Comparison of ENCODE assay signal across 1 cellular context in the genomic region with DNA sequence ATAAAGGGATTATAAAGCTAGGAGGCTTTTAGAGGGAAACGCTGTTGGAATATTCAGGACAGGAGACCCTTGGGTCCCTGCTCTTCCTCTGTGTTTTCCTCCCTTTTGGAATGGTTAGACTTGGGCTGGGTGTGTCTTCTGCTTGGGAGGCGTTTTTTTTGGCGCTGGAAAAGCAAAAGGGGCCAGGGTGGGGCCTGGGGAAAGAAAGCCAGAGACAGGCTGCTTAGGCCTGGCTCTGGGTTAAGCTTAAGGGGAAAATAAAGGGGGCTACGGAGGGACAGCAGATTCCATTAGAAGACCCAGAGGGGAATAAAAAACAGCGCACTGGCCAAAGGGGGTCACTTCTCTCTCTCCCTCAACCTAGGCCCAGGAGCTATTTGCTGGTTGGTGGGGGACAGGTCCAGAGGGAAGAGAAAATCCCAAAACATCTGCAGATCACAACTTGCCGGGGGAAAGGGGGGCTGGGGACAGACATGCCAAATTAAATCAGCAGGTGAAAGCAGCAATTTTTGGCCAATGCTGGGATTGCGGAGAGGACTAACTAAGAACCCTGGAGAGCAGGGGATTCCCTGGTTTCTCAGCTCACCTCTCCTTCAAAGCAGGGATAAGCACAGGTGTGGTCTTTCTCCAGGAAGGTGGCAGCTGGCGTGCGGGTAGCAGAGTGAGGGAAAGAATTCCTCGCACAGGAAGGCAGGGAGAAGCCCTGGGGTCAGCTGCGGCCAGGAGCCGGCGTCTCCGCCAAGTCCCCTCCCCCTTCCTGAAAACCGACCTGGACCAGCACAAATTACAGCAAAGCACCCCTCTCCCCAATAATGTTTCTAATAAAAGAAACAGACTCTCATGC.
TF ChIP-seq lines count a peak whose summit lies in the region.

No MANE protein-coding gene starts in this region.

TF ChIP-seq in H1, 55 proteins besides CTCF, POLR2A, EP300 and RAD21 (continued from another document):
- TF ChIP-seq HDAC2 (IDR thresholded peaks at IDR 0.05; ENCODE audit: borderline replicate concordance in 1 of 2, low read depth in 2 of 2, low read length in 2 of 2) (0 out of 4 replicates have a peak, but pooled peaks of 1 of the 2 experiments have one; percentile 22), CHD2 (IDR thresholded peaks at IDR 0.05; ENCODE audit: low read length) (peak; percentile 19; the same call in 1 of the 2 replicates), KDM5A (IDR thresholded peaks at IDR 0.05; ENCODE audit: low read length) (no peak), TAF7 (optimal IDR thresholded peaks at IDR 0.05; ENCODE audit: borderline replicate concordance, low read depth, low read length) (peak; percentile 31), POLR2AphosphoS5 (IDR thresholded peaks at IDR 0.05; ENCODE audit: low read depth, low read length) (peak; percentile 74), CREB1 (IDR thresholded peaks at IDR 0.05) (no peak), SP4 (IDR thresholded peaks at IDR 0.05; ENCODE audit: low read length) (no peak), YY1 (IDR thresholded peaks at IDR 0.05; ENCODE audit: low read depth, low read length) (no peak), NANOG (IDR thresholded peaks at IDR 0.05; ENCODE audit: insufficient read depth, low read depth, low read length, poor library complexity, severe bottlenecking) (no peak), GABPA (IDR thresholded peaks at IDR 0.05; ENCODE audit: borderline replicate concordance, insufficient read depth, low read length) (no peak), BRCA1 (IDR thresholded peaks at IDR 0.05; ENCODE audit: low read depth, low read length) (no peak), RFX5 (IDR thresholded peaks at IDR 0.05; ENCODE audit: borderline replicate concordance, low read depth, low read length) (no peak), RXRA (IDR thresholded peaks at IDR 0.05; ENCODE audit: insufficient read depth, low read depth, low read length) (no peak), HDAC6 (IDR thresholded peaks at IDR 0.05; ENCODE audit: low read depth, low read length) (no peak), SRF (IDR thresholded peaks at IDR 0.05; ENCODE audit: low read depth, low read length) (no peak), CBX8 (IDR thresholded peaks at IDR 0.05; ENCODE audit: borderline replicate concordance, low read depth, low read length) (no peak), POU5F1 (IDR thresholded peaks at IDR 0.05; ENCODE audit: low read depth, low read length) (no peak), TAF1 (IDR thresholded peaks at IDR 0.05; ENCODE audit: low read depth, low read length) (0 out of 2 replicates have a peak, but pooled peaks have one; percentile 55), FOSL1 (IDR thresholded peaks at IDR 0.05; ENCODE audit: insufficient read depth, low read depth, low read length) (no peak), CHD7 (IDR thresholded peaks at IDR 0.05; ENCODE audit: insufficient replicate concordance, low read length) (no peak), CHD1 (IDR thresholded peaks at IDR 0.05; ENCODE audit: low read depth, low read length) (no peak), KDM4A (IDR thresholded peaks at IDR 0.05; ENCODE audit: low read depth, low read length, severe bottlenecking) (no peak), PHF8 (conservative IDR thresholded peaks at IDR 0.05; ENCODE audit: low read depth, low read length) (no peak), SP2 (IDR thresholded peaks at IDR 0.05; ENCODE audit: low read length) (no peak), BCL11A (IDR thresholded peaks at IDR 0.05; ENCODE audit: low read depth in 2 of 2, low read length in 2 of 2) (no peak), SIN3A (conservative IDR thresholded peaks at IDR 0.05 in 1 of 2, IDR thresholded peaks at IDR 0.05 in 1 of 2; ENCODE audit: low read depth in 1 of 2, low read length in 2 of 2) (peak; percentile 54 to 72; a peak in 1 of 4 replicates), GTF2F1 (IDR thresholded peaks at IDR 0.05; ENCODE audit: borderline replicate concordance, low read depth, low read length) (no peak), TCF12 (IDR thresholded peaks at IDR 0.05; ENCODE audit: low read depth, low read length) (peak; percentile 72), SUZ12 (IDR thresholded peaks at IDR 0.05; ENCODE audit: low read length) (no peak), ZNF274 (IDR thresholded peaks at IDR 0.05; ENCODE audit: borderline replicate concordance, extremely low read depth, low read length) (no peak), KDM1A (IDR thresholded peaks at IDR 0.05; ENCODE audit: borderline replicate concordance, low read length) (no peak), SAP30 (IDR thresholded peaks at IDR 0.05; ENCODE audit: insufficient read depth, insufficient replicate concordance, low read length) (peak; percentile 11), TBP (IDR thresholded peaks at IDR 0.05; ENCODE audit: low read depth, low read length) (peak; percentile 64), RNF2 (IDR thresholded peaks at IDR 0.05; ENCODE audit: borderline replicate concordance, low read depth, low read length, missing control alignments, poor library complexity, severe bottlenecking) (no peak), SP1 (IDR thresholded peaks at IDR 0.05; ENCODE audit: low read depth, low read length) (no peak), CBX5 (IDR thresholded peaks at IDR 0.05; ENCODE audit: low read depth, low read length) (no peak), TEAD4 (IDR thresholded peaks at IDR 0.05; ENCODE audit: low read depth, low read length) (no peak), ATF3 (IDR thresholded peaks at IDR 0.05; ENCODE audit: insufficient read depth, low read depth, low read length) (no peak), EZH2 (IDR thresholded peaks at IDR 0.05; ENCODE audit: low read depth, low read length, severe bottlenecking) (no peak), SIX5 (IDR thresholded peaks at IDR 0.05; ENCODE audit: low read depth, low read length) (no peak), JUND (IDR thresholded peaks at IDR 0.05; ENCODE audit: low read length) (no peak), JUN (IDR thresholded peaks at IDR 0.05; ENCODE audit: low read depth, low read length) (no peak), CTBP2 (IDR thresholded peaks at IDR 0.05; ENCODE audit: borderline replicate concordance, insufficient read depth, insufficient read length, low read length) (no peak), EGR1 (IDR thresholded peaks at IDR 0.05; ENCODE audit: borderline replicate concordance, low read depth, low read length) (no peak)
- TF ChIP-seq, protein P1, sequence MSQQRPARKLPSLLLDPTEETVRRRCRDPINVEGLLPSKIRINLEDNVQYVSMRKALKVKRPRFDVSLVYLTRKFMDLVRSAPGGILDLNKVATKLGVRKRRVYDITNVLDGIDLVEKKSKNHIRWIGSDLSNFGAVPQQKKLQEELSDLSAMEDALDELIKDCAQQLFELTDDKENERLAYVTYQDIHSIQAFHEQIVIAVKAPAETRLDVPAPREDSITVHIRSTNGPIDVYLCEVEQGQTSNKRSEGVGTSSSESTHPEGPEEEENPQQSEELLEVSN (IDR thresholded peaks at IDR 0.05): no peak
- TF ChIP-seq, protein P2, sequence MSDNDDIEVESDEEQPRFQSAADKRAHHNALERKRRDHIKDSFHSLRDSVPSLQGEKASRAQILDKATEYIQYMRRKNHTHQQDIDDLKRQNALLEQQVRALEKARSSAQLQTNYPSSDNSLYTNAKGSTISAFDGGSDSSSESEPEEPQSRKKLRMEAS (IDR thresholded peaks at IDR 0.05): no peak
- TF ChIP-seq, protein P3, sequence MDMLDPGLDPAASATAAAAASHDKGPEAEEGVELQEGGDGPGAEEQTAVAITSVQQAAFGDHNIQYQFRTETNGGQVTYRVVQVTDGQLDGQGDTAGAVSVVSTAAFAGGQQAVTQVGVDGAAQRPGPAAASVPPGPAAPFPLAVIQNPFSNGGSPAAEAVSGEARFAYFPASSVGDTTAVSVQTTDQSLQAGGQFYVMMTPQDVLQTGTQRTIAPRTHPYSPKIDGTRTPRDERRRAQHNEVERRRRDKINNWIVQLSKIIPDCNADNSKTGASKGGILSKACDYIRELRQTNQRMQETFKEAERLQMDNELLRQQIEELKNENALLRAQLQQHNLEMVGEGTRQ (IDR thresholded peaks at IDR 0.05; ENCODE audit: low read length): no peak
- TF ChIP-seq, protein P4, sequence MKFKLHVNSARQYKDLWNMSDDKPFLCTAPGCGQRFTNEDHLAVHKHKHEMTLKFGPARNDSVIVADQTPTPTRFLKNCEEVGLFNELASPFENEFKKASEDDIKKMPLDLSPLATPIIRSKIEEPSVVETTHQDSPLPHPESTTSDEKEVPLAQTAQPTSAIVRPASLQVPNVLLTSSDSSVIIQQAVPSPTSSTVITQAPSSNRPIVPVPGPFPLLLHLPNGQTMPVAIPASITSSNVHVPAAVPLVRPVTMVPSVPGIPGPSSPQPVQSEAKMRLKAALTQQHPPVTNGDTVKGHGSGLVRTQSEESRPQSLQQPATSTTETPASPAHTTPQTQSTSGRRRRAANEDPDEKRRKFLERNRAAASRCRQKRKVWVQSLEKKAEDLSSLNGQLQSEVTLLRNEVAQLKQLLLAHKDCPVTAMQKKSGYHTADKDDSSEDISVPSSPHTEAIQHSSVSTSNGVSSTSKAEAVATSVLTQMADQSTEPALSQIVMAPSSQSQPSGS (IDR thresholded peaks at IDR 0.05; ENCODE audit: low read length): no peak
TF ChIP-seq in H1: peak in this region for 9.
